In genomic region chr3:155233213-155233612, GRCh38 we compare ENCODE assay signal across 10 cellular contexts.
DNase-seq lines count a peak whose midpoint lies in the region; ATAC-seq, FAIRE-seq and TF ChIP-seq lines count a peak whose summit lies in the region.
"Had no signal": no experiment of that assay in that cellular context is flagged by ENCODE, and none has a peak within 500 bp of the region (broad histone marks: within the 10 kb centered on the region; RNA-seq: fewer than 3 reads in every experiment).

No MANE protein-coding gene starts in this region.

- FAIRE-seq in bronchial epithelial cell (lab: Jason Lieb, UNC) = no peak
- FAIRE-seq: colon had no signal

- H3K4me3 ChIP-seq in bronchial epithelial cell (ENCODE audit: low read depth, low read length) (no peak overlapping the region), lower lobe of right lung (no peak overlapping the region), urinary bladder (ENCODE audit: low read depth, low read length) (no peak overlapping the region)

- intact Hi-C loops in lower lobe of right lung (cut with DNase I) = no loop called here

- no peaks in the 10 kb centered on the region for H3K9me3 ChIP-seq in lower lobe of right lung

- no peaks in the 10 kb centered on the region for H3K27me3 ChIP-seq in bronchial epithelial cell (ENCODE audit: control insufficient read depth, insufficient read depth, low read length)
- H3K27me3 ChIP-seq in lower lobe of right lung (ENCODE audit: low read depth) = no peaks in the 10 kb centered on the region

- WGBS in urinary bladder = 14% methylated on average over 2 of the region's 2 CpGs

- DNase-seq in DMS 273 (lab: John Stamatoyannopoulos, UW; ENCODE audit: unreplicated experiment) = peak; percentile 49
- no peak for DNase-seq in DMS 273 treated with DMSO at 0.1 percent for 48 hours (lab: John Stamatoyannopoulos, UW)
- peak; percentile 62 for DNase-seq in bronchial epithelial cell (ENCODE audit: low read depth)
- DNase-seq in lower lobe of right lung = no peak
- no peak for DNase-seq in activated CD8-positive, alpha-beta memory T cell treated with anti-CD3 and anti-CD28 coated beads, Interleukin-2, amount 50 U/mL, for 4 hours
- DNase-seq in HuH-7.5 (ENCODE audit: low spot score) = no peak

- H3K27ac ChIP-seq in lower lobe of right lung = no peak overlapping the region
- peak overlapping the region; percentile 28 for H3K27ac ChIP-seq in urinary bladder (ENCODE audit: low read depth)
- H3K27ac ChIP-seq: 22Rv1 had no signal

- H3K4me1 ChIP-seq in lower lobe of right lung (no peaks in the 10 kb centered on the region), urinary bladder (ENCODE audit: insufficient read depth) (no peaks in the 10 kb centered on the region)

- ATAC-seq in lower lobe of right lung = peak; percentile 37 to 60
- no peak for ATAC-seq in GM18868 (IDR thresholded peaks at IDR 0.05; ENCODE audit: unreplicated experiment)

- H3K36me3 ChIP-seq in bronchial epithelial cell (ENCODE audit: control insufficient read depth, insufficient read depth, low read length) (no peaks in the 10 kb centered on the region), lower lobe of right lung (no peaks in the 10 kb centered on the region), urinary bladder (ENCODE audit: insufficient read depth) (no peaks in the 10 kb centered on the region)

- TF ChIP-seq CTCF in bronchial epithelial cell (IDR thresholded peaks at IDR 0.05; ENCODE audit: insufficient read depth, low read length, severe bottlenecking) (no peak), lower lobe of right lung (IDR thresholded peaks at IDR 0.05) (no peak)

Comparison
In these comparisons a context has a peak if more than half of its experiments do, and no peak if none do; other contexts are left out.
1. DNase-seq: peak in DMS 273 (single experiment) and bronchial epithelial cell (single experiment); none in DMS 273 treated with DMSO at 0.1 percent for 48 hours (single experiment), lower lobe of right lung (single experiment), activated CD8-positive, alpha-beta memory T cell treated with anti-CD3 and anti-CD28 coated beads, Interleukin-2, amount 50 U/mL, for 4 hours (single experiment) and HuH-7.5 (single experiment).